ENCODE assay signal across 13 cellular contexts in the genomic region with DNA sequence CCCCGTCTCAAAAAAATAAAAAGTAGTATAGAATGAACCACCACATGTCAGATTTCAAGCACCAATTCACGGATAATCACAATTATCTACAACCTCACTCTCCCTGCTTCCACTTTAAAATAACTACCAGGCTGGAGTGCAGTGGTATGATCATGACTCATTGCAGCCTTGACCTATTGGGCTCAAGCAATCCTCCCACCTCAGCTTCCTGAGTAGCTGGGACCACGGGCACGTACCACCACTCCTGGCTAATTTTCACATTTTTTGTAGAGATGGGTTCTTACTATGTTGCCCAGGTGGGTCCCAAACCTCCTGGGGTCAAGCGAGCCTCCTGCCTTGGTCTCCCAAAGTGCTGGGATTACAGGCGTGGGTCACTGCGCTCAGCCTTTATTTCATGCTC. TPM values are rescaled to one million over a fixed set of nuclear protein-coding genes. Genes with fewer than 3 reads are reported as not detected.
DNase-seq lines count a peak whose midpoint lies in the region; FAIRE-seq and TF ChIP-seq lines count a peak whose summit lies in the region.
"Had no signal": no experiment of that assay in that cellular context is flagged by ENCODE, and none has a peak within 500 bp of the region (broad histone marks: within the 10 kb centered on the region; RNA-seq: fewer than 3 reads in every experiment).

No MANE protein-coding gene starts in this region.

- FAIRE-seq in RCC 7860 (lab: Jason Lieb, UNC) (peak; percentile 82), small intestine (lab: Jason Lieb, UNC) (no peak)

- no peak for TF ChIP-seq CTCF in epithelial cell of esophagus (IDR thresholded peaks at IDR 0.05; ENCODE audit: insufficient read depth, low read depth, low read length, missing control alignments)
- no peak for TF ChIP-seq CTCF in glutamatergic neuron (IDR thresholded peaks at IDR 0.05; ENCODE audit: partially characterized antibody, unreplicated experiment)

- no peak overlapping the region for H3K4me3 Mint-ChIP-seq in glutamatergic neuron (ENCODE audit: unreplicated experiment)
- no peak overlapping the region for H3K4me3 Mint-ChIP-seq in activated naive CD4-positive, alpha-beta T cell treated with anti-CD3 and anti-CD28 coated beads, Interleukin-2, amount 10 ng/mL, durations not matched to agents 7 days and 5 days
- H3K4me3 Mint-ChIP-seq: activated naive CD8-positive, alpha-beta T cell treated with anti-CD3 and anti-CD28 coated beads, Interleukin-2, amount 10 ng/mL, durations not matched to agents 7 days and 5 days; CD4-positive, CD25-positive, alpha-beta regulatory T cell; effector memory CD8-positive, alpha-beta T cell had no signal

- no peaks in the 10 kb centered on the region for H3K36me3 Mint-ChIP-seq in glutamatergic neuron (ENCODE audit: unreplicated experiment)
- H3K36me3 Mint-ChIP-seq in activated naive CD4-positive, alpha-beta T cell treated with anti-CD3 and anti-CD28 coated beads, Interleukin-2, amount 10 ng/mL, durations not matched to agents 7 days and 5 days: peaks cover 12% of the 10 kb centered on the region
- H3K36me3 Mint-ChIP-seq: CD4-positive, CD25-positive, alpha-beta regulatory T cell had no signal

- no peaks in the 10 kb centered on the region for H3K27me3 ChIP-seq in small intestine (ENCODE audit: control insufficient read depth in 2 of 2, insufficient read depth in 2 of 2, low read length in 2 of 2)

- H3K36me3 ChIP-seq in small intestine (ENCODE audit: control insufficient read depth in 2 of 2, insufficient read depth in 2 of 2, low read length in 2 of 2): peaks cover 0 to 4% of the 10 kb centered on the region in 2 donors

- no peaks in the 10 kb centered on the region for H3K27me3 Mint-ChIP-seq in glutamatergic neuron (ENCODE audit: unreplicated experiment)
- H3K27me3 Mint-ChIP-seq in activated naive CD4-positive, alpha-beta T cell treated with anti-CD3 and anti-CD28 coated beads, Interleukin-2, amount 10 ng/mL, durations not matched to agents 7 days and 5 days: no peaks in the 10 kb centered on the region
- H3K27me3 Mint-ChIP-seq: activated naive CD8-positive, alpha-beta T cell treated with anti-CD3 and anti-CD28 coated beads, Interleukin-2, amount 10 ng/mL, durations not matched to agents 7 days and 5 days; CD4-positive, CD25-positive, alpha-beta regulatory T cell had no signal

- peak; percentile 77 for DNase-seq in EH (ENCODE audit: low read depth)
- peak; percentile 61 for DNase-seq in RCC 7860 (ENCODE audit: low spot score)
- DNase-seq in epithelial cell of esophagus (ENCODE audit: low read depth): peak; percentile 51
- peak; percentile 37 for DNase-seq in skeletal muscle cell (ENCODE audit: low read depth)
- DNase-seq in glutamatergic neuron: no peak
- DNase-seq in activated naive CD4-positive, alpha-beta T cell treated with anti-CD3 and anti-CD28 coated beads, Interleukin-2, amount 10 ng/mL, durations not matched to agents 7 days and 5 days: no peak
- DNase-seq in small intestine: no peak
- DNase-seq in stimulated activated CD4-positive, alpha-beta T cell treated with anti-CD3 and anti-CD28 coated beads, Interleukin-4, amount 100 ng/mL, for 4 hours: no peak
- DNase-seq: activated naive CD8-positive, alpha-beta T cell treated with anti-CD3 and anti-CD28 coated beads, Interleukin-2, amount 10 ng/mL, durations not matched to agents 7 days and 5 days; CD4-positive, CD25-positive, alpha-beta regulatory T cell; effector memory CD8-positive, alpha-beta T cell; NCI-H2029; retina had no signal

- 87 to 91% (median 88%) methylated on average over 7 of the region's 7 CpGs for WGBS in small intestine, 3 donors

- CTCF ChIA-PET in activated naive CD4-positive, alpha-beta T cell treated with anti-CD3 and anti-CD28 coated beads, Interleukin-2, amount 10 ng/mL, durations not matched to agents 7 days and 5 days (lab: Charles Lee): no interaction called here

- no peaks in the 10 kb centered on the region for H3K9me3 ChIP-seq in small intestine (ENCODE audit: control insufficient read depth, low read depth)

- H3K4me3 ChIP-seq in epithelial cell of esophagus (ENCODE audit: low read length) (no peak overlapping the region), skeletal muscle cell (ENCODE audit: low read depth, low read length) (no peak overlapping the region), small intestine (ENCODE audit: low read depth in 1 of 2, low read length in 2 of 2) (no peak overlapping the region)

- no peaks in the 10 kb centered on the region for H3K4me1 ChIP-seq in small intestine (ENCODE audit: control insufficient read depth in 2 of 2, insufficient read depth in 1 of 2, low read depth in 1 of 2, low read length in 1 of 2)

- H3K4me1 Mint-ChIP-seq in glutamatergic neuron (ENCODE audit: low read depth, unreplicated experiment): no peaks in the 10 kb centered on the region
- H3K4me1 Mint-ChIP-seq in activated naive CD4-positive, alpha-beta T cell treated with anti-CD3 and anti-CD28 coated beads, Interleukin-2, amount 10 ng/mL, durations not matched to agents 7 days and 5 days: peaks cover 34% of the 10 kb centered on the region
- H3K4me1 Mint-ChIP-seq: CD4-positive, CD25-positive, alpha-beta regulatory T cell had no signal

- H3K27ac Mint-ChIP-seq in glutamatergic neuron (ENCODE audit: unreplicated experiment): no peak overlapping the region
- no peak overlapping the region for H3K27ac Mint-ChIP-seq in activated naive CD4-positive, alpha-beta T cell treated with anti-CD3 and anti-CD28 coated beads, Interleukin-2, amount 10 ng/mL, durations not matched to agents 7 days and 5 days
- H3K27ac Mint-ChIP-seq: activated naive CD8-positive, alpha-beta T cell treated with anti-CD3 and anti-CD28 coated beads, Interleukin-2, amount 10 ng/mL, durations not matched to agents 7 days and 5 days; CD4-positive, CD25-positive, alpha-beta regulatory T cell had no signal

- no peaks in the 10 kb centered on the region for H3K9me3 Mint-ChIP-seq in glutamatergic neuron (ENCODE audit: unreplicated experiment)
- no peaks in the 10 kb centered on the region for H3K9me3 Mint-ChIP-seq in activated naive CD4-positive, alpha-beta T cell treated with anti-CD3 and anti-CD28 coated beads, Interleukin-2, amount 10 ng/mL, durations not matched to agents 7 days and 5 days
- H3K9me3 Mint-ChIP-seq: activated naive CD8-positive, alpha-beta T cell treated with anti-CD3 and anti-CD28 coated beads, Interleukin-2, amount 10 ng/mL, durations not matched to agents 7 days and 5 days; CD4-positive, CD25-positive, alpha-beta regulatory T cell; effector memory CD8-positive, alpha-beta T cell had no signal

- H3K27ac ChIP-seq in small intestine (ENCODE audit: low read depth in 1 of 2, low read length in 1 of 2): no peak overlapping the region

RNA-seq across cellular contexts. Expression of gene LDHAL6B, which starts 38.1 kb away (rescaled TPM):
- total RNA-seq in glutamatergic neuron (ENCODE audit: unreplicated experiment): not detected
- polyA plus RNA-seq in small intestine: not detected
- total RNA-seq: activated naive CD8-positive, alpha-beta T cell treated with anti-CD3 and anti-CD28 coated beads, Interleukin-2, amount 10 ng/mL, durations not matched to agents 7 days and 5 days; CD4-positive, CD25-positive, alpha-beta regulatory T cell had no signal
- polyA plus RNA-seq: CD4-positive, CD25-positive, alpha-beta regulatory T cell had no signal

Comparison
In these comparisons a context has a peak if more than half of its experiments do, and no peak if none do; other contexts are left out.
1. DNase-seq: peak in EH (single experiment), RCC 7860 (single experiment), epithelial cell of esophagus (single experiment) and skeletal muscle cell (single experiment); none in glutamatergic neuron (single experiment), activated naive CD4-positive, alpha-beta T cell treated with anti-CD3 and anti-CD28 coated beads, Interleukin-2, amount 10 ng/mL, durations not matched to agents 7 days and 5 days (single experiment), small intestine (single experiment) and stimulated activated CD4-positive, alpha-beta T cell treated with anti-CD3 and anti-CD28 coated beads, Interleukin-4, amount 100 ng/mL, for 4 hours (0 of 2).